7 cellular contexts compared by ENCODE assay signal in genomic region chr11:76557466-76557865, GRCh38.
"Had no signal": no experiment of that assay in that cellular context is flagged by ENCODE, and none has a peak within 500 bp of the region (broad histone marks: within the 10 kb centered on the region; RNA-seq: fewer than 3 reads in every experiment).

No MANE protein-coding gene starts in this region.

- ATAC-seq: GM12878 had no signal

- DNase-seq: GDM1, GF-D8 had no signal

- H3K4me3 ChIP-seq: GM12878 had no signal

- FAIRE-seq: GM12878, GM12891, GM12892, GM18507, GM19239 had no signal
